8 cellular contexts compared by ENCODE assay signal in genomic region chr17:409848-410673, GRCh38.
DNase-seq lines count a peak whose midpoint lies in the region; ATAC-seq lines count a peak whose summit lies in the region.

No MANE protein-coding gene starts in this region.

- DNase-seq in C1 segment of cervical spinal cord (lab: John Stamatoyannopoulos, UW) (peak; percentile 84 to 99 (median 96)), NCI-H69 (lab: John Stamatoyannopoulos, UW) (peak; percentile 95), dedifferentiated amniotic fluid mesenchymal stem cell (ENCODE audit: extremely low spot score) (peak; percentile 97), left kidney (ENCODE audit: low read depth, low spot score) (peak; percentile 100)
- peak; percentile 100 for DNase-seq in activated CD4-positive, alpha-beta T cell treated with anti-CD3 and anti-CD28 coated beads, Interleukin-2, amount 50 U/mL, for 1 hour
- DNase-seq in stimulated activated CD4-positive, alpha-beta T cell treated with anti-CD3 and anti-CD28 coated beads, Interleukin-1b, Interleukin-23, amount 100 ng/mL, for 48 hours = peak; percentile 100

- ATAC-seq in GM19351 (IDR thresholded peaks at IDR 0.05; ENCODE audit: unreplicated experiment) (peak; percentile 73), HG03520 (IDR thresholded peaks at IDR 0.05; ENCODE audit: unreplicated experiment) (peak; percentile 90)

Comparison
In these comparisons a context has a peak if more than half of its experiments do, and no peak if none do; other contexts are left out.
1. Peak in every context shown above with its lines: DNase-seq and ATAC-seq.